In the genomic region with DNA sequence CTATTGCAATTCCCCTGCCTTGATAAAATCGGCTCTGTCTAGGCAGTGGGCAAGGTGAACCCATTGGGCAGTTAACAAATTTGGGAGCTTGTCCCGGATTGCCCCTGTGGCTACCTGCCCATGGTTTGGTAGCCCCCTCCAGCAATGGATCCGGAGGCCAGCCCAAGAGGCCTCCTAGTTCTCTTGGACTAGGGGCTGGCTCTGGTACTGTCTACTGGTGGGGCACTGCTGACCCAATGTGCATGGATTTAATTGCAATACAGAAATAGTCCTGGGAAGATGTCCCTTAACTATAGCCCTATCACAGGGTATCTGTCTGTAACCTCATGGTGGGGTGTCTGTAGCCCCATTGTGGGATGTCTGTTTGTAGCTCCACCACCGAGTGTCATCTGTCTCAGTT, we compare ENCODE assay signal across 28 cellular contexts.
"Had no signal": no experiment of that assay in that cellular context is flagged by ENCODE, and none has a peak within 500 bp of the region (broad histone marks: within the 10 kb centered on the region; RNA-seq: fewer than 3 reads in every experiment).

No MANE protein-coding gene starts in this region.

- ATAC-seq: activated CD4-positive, alpha-beta T cell treated with anti-CD3 and anti-CD28 coated beads for 36 hours; activated CD8-positive, alpha-beta memory T cell treated with anti-CD3 and anti-CD28 coated beads, Interleukin-2, amount 10 ng/mL, durations not matched to agents 7 days and 5 days; activated CD8-positive, alpha-beta T cell treated with anti-CD3 and anti-CD28 coated beads, Interleukin-2, amount 10 ng/mL, durations not matched to agents 7 days and 5 days; activated naive CD8-positive, alpha-beta T cell treated with anti-CD3 and anti-CD28 coated beads, Interleukin-2, amount 50 U/mL, for 24 hours; body of pancreas had no signal

- H3K9me3 ChIP-seq: adrenal gland, body of pancreas, colonic mucosa had no signal

- H3K27ac Mint-ChIP-seq: activated CD4-positive, alpha-beta memory T cell treated with anti-CD3 and anti-CD28 coated beads for 36 hours; activated CD4-positive, alpha-beta T cell treated with anti-CD3 and anti-CD28 coated beads for 36 hours; activated CD4-positive, alpha-beta T cell treated with anti-CD3 and anti-CD28 coated beads, Interleukin-2, amount 10 ng/mL, durations not matched to agents 24 days and 14 days; activated CD8-positive, alpha-beta memory T cell treated with anti-CD3 and anti-CD28 coated beads, Interleukin-2, amount 10 ng/mL, durations not matched to agents 7 days and 5 days; activated CD8-positive, alpha-beta T cell treated with anti-CD3 and anti-CD28 coated beads, Interleukin-2, amount 10 ng/mL, durations not matched to agents 7 days and 5 days; activated naive CD4-positive, alpha-beta T cell treated with anti-CD3 and anti-CD28 coated beads for 36 hours; activated naive CD4-positive, alpha-beta T cell treated with anti-CD3 and anti-CD28 coated beads, Interleukin-2, amount 50 U/mL, for 24 hours; activated naive CD8-positive, alpha-beta T cell treated with anti-CD3 and anti-CD28 coated beads for 36 hours; activated naive CD8-positive, alpha-beta T cell treated with anti-CD3 and anti-CD28 coated beads, Interleukin-2, amount 50 U/mL, for 24 hours; activated T-helper 1 cell treated with anti-CD3 and anti-CD28 coated beads, Interleukin-12 subunit alpha, Interleukin-12 subunit beta, Interleukin-2, Interleukin-4 antibody, amounts not matched to agents 30 ng/mL and 10 ng/mL and 1 ng/mL, durations not matched to agents 14 hours and 24 hours and 36 hours; activated T-helper 2 cell treated with anti-CD3 and anti-CD28 coated beads, Interferon-gamma antibody, Interleukin-2, Interleukin-4, amounts not matched to agents 10 μg/mL and 5 μg/mL and 100 μg/mL, durations not matched to agents 14 hours and 24 hours and 36 hours had no signal

- H3K27ac ChIP-seq: adrenal gland, body of pancreas, colonic mucosa, epithelial cell of prostate had no signal

- DNase-seq: activated CD4-positive, alpha-beta memory T cell treated with anti-CD3 and anti-CD28 coated beads for 36 hours; activated CD4-positive, alpha-beta T cell treated with anti-CD3 and anti-CD28 coated beads for 36 hours; activated CD4-positive, alpha-beta T cell treated with anti-CD3 and anti-CD28 coated beads, Interleukin-2, amount 10 ng/mL, durations not matched to agents 24 days and 14 days; activated CD4-positive, CD25-positive, alpha-beta regulatory T cell; activated CD4-positive, CD25-positive, alpha-beta regulatory T cell treated with anti-CD3 and anti-CD28 coated beads, Interleukin-2, amount 50 U/mL, for 72 hours; activated CD8-positive, alpha-beta memory T cell treated with anti-CD3 and anti-CD28 coated beads, Interleukin-2, amount 10 ng/mL, durations not matched to agents 7 days and 5 days; activated CD8-positive, alpha-beta memory T cell treated with anti-CD3 and anti-CD28 coated beads, Interleukin-2, amount 50 U/mL, for 4 hours; activated CD8-positive, alpha-beta T cell treated with anti-CD3 and anti-CD28 coated beads, Interleukin-2, amount 10 ng/mL, durations not matched to agents 7 days and 5 days; activated effector memory CD4-positive, alpha-beta T cell treated with anti-CD3 and anti-CD28 coated beads, Interleukin-2, amount 50 U/mL, for 16 hours; activated naive CD4-positive, alpha-beta T cell treated with anti-CD3 and anti-CD28 coated beads for 36 hours; activated naive CD8-positive, alpha-beta T cell treated with anti-CD3 and anti-CD28 coated beads for 36 hours; activated naive CD8-positive, alpha-beta T cell treated with anti-CD3 and anti-CD28 coated beads, Interleukin-2, amount 50 U/mL, for 24 hours; activated T-cell treated with anti-CD3 and anti-CD28 coated beads, Interleukin-2, amount 50 U/mL, for 1 hour; activated T-cell treated with anti-CD3 and anti-CD28 coated beads, Interleukin-2, amount 50 U/mL, for 48 hours; adrenal gland; amygdala; aorta; body of pancreas; central memory CD4-positive, alpha-beta T cell; cerebellar nuclear complex; colonic mucosa; effector CD8-positive, alpha-beta T cell; foreskin fibroblast; T-helper 2 cell had no signal

- H3K4me1 Mint-ChIP-seq: activated CD4-positive, alpha-beta T cell treated with anti-CD3 and anti-CD28 coated beads, Interleukin-2, amount 10 ng/mL, durations not matched to agents 24 days and 14 days had no signal

- H3K4me3 ChIP-seq: adrenal gland, body of pancreas, colonic mucosa had no signal

- H3K4me1 ChIP-seq: adrenal gland, body of pancreas, colonic mucosa had no signal

- H3K27me3 ChIP-seq: adrenal gland, body of pancreas, colonic mucosa had no signal

- H3K4me3 Mint-ChIP-seq: activated CD4-positive, alpha-beta memory T cell treated with anti-CD3 and anti-CD28 coated beads for 36 hours; activated CD4-positive, alpha-beta T cell treated with anti-CD3 and anti-CD28 coated beads for 36 hours; activated CD4-positive, alpha-beta T cell treated with anti-CD3 and anti-CD28 coated beads, Interleukin-2, amount 10 ng/mL, durations not matched to agents 24 days and 14 days; activated CD8-positive, alpha-beta memory T cell treated with anti-CD3 and anti-CD28 coated beads, Interleukin-2, amount 10 ng/mL, durations not matched to agents 7 days and 5 days; activated CD8-positive, alpha-beta T cell treated with anti-CD3 and anti-CD28 coated beads, Interleukin-2, amount 10 ng/mL, durations not matched to agents 7 days and 5 days; activated naive CD4-positive, alpha-beta T cell treated with anti-CD3 and anti-CD28 coated beads for 36 hours; activated naive CD4-positive, alpha-beta T cell treated with anti-CD3 and anti-CD28 coated beads, Interleukin-2, amount 50 U/mL, for 24 hours; activated naive CD8-positive, alpha-beta T cell treated with anti-CD3 and anti-CD28 coated beads for 36 hours; activated naive CD8-positive, alpha-beta T cell treated with anti-CD3 and anti-CD28 coated beads, Interleukin-2, amount 50 U/mL, for 24 hours; activated T-helper 1 cell treated with anti-CD3 and anti-CD28 coated beads, Interleukin-12 subunit alpha, Interleukin-12 subunit beta, Interleukin-2, Interleukin-4 antibody, amounts not matched to agents 30 ng/mL and 10 ng/mL and 1 ng/mL, durations not matched to agents 14 hours and 24 hours and 36 hours had no signal

- H3K36me3 ChIP-seq: adrenal gland, colonic mucosa had no signal

- H3K27me3 Mint-ChIP-seq: activated CD4-positive, alpha-beta T cell treated with anti-CD3 and anti-CD28 coated beads for 36 hours; activated CD4-positive, alpha-beta T cell treated with anti-CD3 and anti-CD28 coated beads, Interleukin-2, amount 10 ng/mL, durations not matched to agents 24 days and 14 days; activated CD8-positive, alpha-beta memory T cell treated with anti-CD3 and anti-CD28 coated beads, Interleukin-2, amount 10 ng/mL, durations not matched to agents 7 days and 5 days; activated naive CD4-positive, alpha-beta T cell treated with anti-CD3 and anti-CD28 coated beads, Interleukin-2, amount 50 U/mL, for 24 hours; activated naive CD8-positive, alpha-beta T cell treated with anti-CD3 and anti-CD28 coated beads for 36 hours; activated naive CD8-positive, alpha-beta T cell treated with anti-CD3 and anti-CD28 coated beads, Interleukin-2, amount 50 U/mL, for 24 hours had no signal

- H3K36me3 Mint-ChIP-seq: activated CD8-positive, alpha-beta memory T cell treated with anti-CD3 and anti-CD28 coated beads, Interleukin-2, amount 10 ng/mL, durations not matched to agents 7 days and 5 days had no signal
